ENCODE assay signal across 12 cellular contexts in the genomic region with DNA sequence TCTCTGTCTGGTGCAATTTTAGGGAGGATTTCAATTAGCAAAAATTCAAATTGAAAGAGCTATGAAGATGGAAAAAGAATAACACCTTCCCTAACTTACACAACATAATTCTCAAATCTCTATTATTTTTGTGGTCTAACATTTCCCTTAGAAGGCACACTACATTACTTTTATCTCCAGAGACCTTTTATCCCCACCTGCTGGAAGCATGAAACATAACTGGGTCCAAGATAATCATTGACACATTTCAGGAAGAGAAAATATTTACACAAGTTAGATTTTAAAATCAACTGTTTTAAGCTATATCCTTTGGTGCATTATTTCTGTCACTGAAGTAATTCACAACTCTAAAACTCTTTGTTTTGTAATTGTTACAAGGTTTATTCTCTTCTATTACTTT.
A peak's percentile ranks its signal among the peaks of the same experiment; 100 is the strongest.
DNase-seq lines count a peak whose midpoint lies in the region; ATAC-seq, FAIRE-seq and TF ChIP-seq lines count a peak whose summit lies in the region.
"Had no signal": no experiment of that assay in that cellular context is flagged by ENCODE, and none has a peak within 500 bp of the region (broad histone marks: within the 10 kb centered on the region; RNA-seq: fewer than 3 reads in every experiment).

No MANE protein-coding gene starts in this region.

- H3K9me3 Mint-ChIP-seq in T-cell, result peaks cover 0 to 28% (median 0%) of the 10 kb centered on the region in 3 donors

- H3K4me3 Mint-ChIP-seq in T-cell, result no peak overlapping the region
- H3K4me3 Mint-ChIP-seq: activated T-helper 1 cell treated with anti-CD3 and anti-CD28 coated beads, Interleukin-12 subunit alpha, Interleukin-12 subunit beta, Interleukin-2, Interleukin-4 antibody, amounts not matched to agents 30 ng/mL and 10 ng/mL and 1 ng/mL, durations not matched to agents 14 hours and 24 hours and 36 hours had no signal

- H3K27ac ChIP-seq in brain microvascular endothelial cell (no peak overlapping the region), liver (ENCODE audit: low read depth in 1 of 2, low read length in 2 of 2) (no peak overlapping the region)
- H3K27ac ChIP-seq: gastrocnemius medialis, prostate gland had no signal

- H3K4me3 ChIP-seq in brain microvascular endothelial cell (ENCODE audit: low read depth, low read length), result no peak overlapping the region
- H3K4me3 ChIP-seq in liver (ENCODE audit: low read depth in 1 of 3, low read length in 3 of 3), result no peak overlapping the region
- H3K4me3 ChIP-seq: gastrocnemius medialis, prostate gland had no signal

- H3K27me3 Mint-ChIP-seq in T-cell, result no peaks in the 10 kb centered on the region

- H3K27me3 ChIP-seq in brain microvascular endothelial cell (replicated peaks), result no peaks in the 10 kb centered on the region
- peaks cover 0 to 5% (median 0%) of the 10 kb centered on the region in 4 donors for H3K27me3 ChIP-seq in liver (ENCODE audit: control insufficient read depth in 4 of 4, insufficient read depth in 4 of 4, low read length in 3 of 4)
- H3K27me3 ChIP-seq: gastrocnemius medialis had no signal

- POLR2A ChIA-PET in T-cell (lab: Charles Lee), result no interaction called here

- CTCF ChIA-PET in T-cell (lab: Charles Lee), result no interaction called here

- DNase-seq in D721Med (ENCODE audit: insufficient read length, low spot score) (no peak), M059J (ENCODE audit: low read depth) (peak; percentile 11), brain microvascular endothelial cell (no peak), T-cell (no peak)
- DNase-seq: gastrocnemius medialis, H7 had no signal

- peak; percentile 51 for FAIRE-seq in D721Med (lab: Jason Lieb, UNC)

- no peak overlapping the region for H3K9ac ChIP-seq in liver (ENCODE audit: low read depth in 1 of 2, low read length in 2 of 2)

- H3K36me3 ChIP-seq in brain microvascular endothelial cell (replicated peaks), result no peaks in the 10 kb centered on the region
- no peaks in the 10 kb centered on the region for H3K36me3 ChIP-seq in liver (ENCODE audit: control insufficient read depth in 4 of 4, insufficient read depth in 3 of 4, low read depth in 1 of 4, low read length in 3 of 4)
- H3K36me3 ChIP-seq: gastrocnemius medialis, prostate gland had no signal

- ATAC-seq in T-cell (replicated peaks in 1 of 4) (no peak), HG03196 (IDR thresholded peaks at IDR 0.05; ENCODE audit: unreplicated experiment) (no peak), GM21423 (IDR thresholded peaks at IDR 0.05; ENCODE audit: unreplicated experiment) (no peak), esophagus mucosa (no peak)
- ATAC-seq: gastrocnemius medialis had no signal

- no peak overlapping the region for H3K27ac Mint-ChIP-seq in T-cell
- H3K27ac Mint-ChIP-seq: activated T-helper 1 cell treated with anti-CD3 and anti-CD28 coated beads, Interleukin-12 subunit alpha, Interleukin-12 subunit beta, Interleukin-2, Interleukin-4 antibody, amounts not matched to agents 30 ng/mL and 10 ng/mL and 1 ng/mL, durations not matched to agents 14 hours and 24 hours and 36 hours had no signal

- peak; percentile 82 to 85 for TF ChIP-seq RAD21 in liver (IDR thresholded peaks at IDR 0.05)

- TF ChIP-seq CTCF in D721Med (IDR thresholded peaks at IDR 0.05; ENCODE audit: insufficient read depth, missing control alignments), result peak; percentile 53
- peak; percentile 41 for TF ChIP-seq CTCF in brain microvascular endothelial cell (IDR thresholded peaks at IDR 0.05; ENCODE audit: low read depth, low read length, missing control alignments)
- TF ChIP-seq CTCF in liver (IDR thresholded peaks at IDR 0.05; ENCODE audit: low read depth, low read length, missing input control), result peak; percentile 48

- no peaks in the 10 kb centered on the region for H3K9me3 ChIP-seq in liver (ENCODE audit: control insufficient read depth in 4 of 4, low read length in 3 of 4)
- H3K9me3 ChIP-seq: gastrocnemius medialis, prostate gland had no signal

- no peaks in the 10 kb centered on the region for H3K4me1 Mint-ChIP-seq in T-cell

- H3K4me1 ChIP-seq in liver (ENCODE audit: control insufficient read depth in 4 of 4, insufficient read depth in 4 of 4, low read length in 3 of 4), result peaks cover 0 to 9% (median 2%) of the 10 kb centered on the region in 4 donors
- H3K4me1 ChIP-seq: gastrocnemius medialis, prostate gland had no signal

- H3K36me3 Mint-ChIP-seq in T-cell, result no peaks in the 10 kb centered on the region

- in situ Hi-C loops in brain microvascular endothelial cell (cut with HindIII; ENCODE audit: low pct_ligation_motif_present, low sequenced_read_pairs), result no loop called here

TF ChIP-seq in liver, 16 proteins besides CTCF, POLR2A, EP300 and RAD21:
- TF ChIP-seq EGR1 (IDR thresholded peaks at IDR 0.05; ENCODE audit: low read depth in 2 of 2) (no peak), HNF4A (conservative IDR thresholded peaks at IDR 0.05) (peak; percentile 10 to 22)
